Comparison of ENCODE assay signal across 1 cellular context in the genomic region with DNA sequence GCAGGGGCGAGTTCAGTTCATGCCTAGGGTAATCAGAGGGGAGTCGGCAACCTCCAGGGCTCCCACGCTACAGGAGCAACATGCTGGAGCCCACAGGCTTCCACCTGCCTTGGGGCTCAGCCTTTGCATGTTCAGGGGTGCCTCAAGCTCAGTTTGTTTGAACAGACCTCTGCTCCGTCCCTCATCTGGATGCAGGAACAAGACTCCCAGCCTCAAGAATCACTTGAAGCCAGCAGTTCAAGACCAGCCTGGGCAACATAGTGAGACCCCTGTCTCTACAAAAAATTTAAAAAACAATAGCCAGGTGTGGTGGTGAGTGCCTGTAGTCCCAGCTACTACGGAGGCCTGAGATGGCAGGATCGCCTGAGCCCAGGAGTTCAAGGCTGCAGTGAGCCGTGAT.
TF ChIP-seq lines count a peak whose summit lies in the region.

No MANE protein-coding gene starts in this region.

TF ChIP-seq in WTC11, 78 proteins besides CTCF, POLR2A, EP300 and RAD21 (continued from another document):
- no peak for TF ChIP-seq E2F1 (CRISPR knock-in tag; IDR thresholded peaks at IDR 0.05)
